Comparison of ENCODE assay signal across 12 cellular contexts in genomic region chr17:81480140-81480917, GRCh38. TPM values are rescaled to one million over a fixed set of nuclear protein-coding genes. Genes with fewer than 3 reads are reported as not detected.
DNase-seq lines count a peak whose midpoint lies in the region; ATAC-seq and TF ChIP-seq lines count a peak whose summit lies in the region.
"Had no signal": no experiment of that assay in that cellular context is flagged by ENCODE, and none has a peak within 500 bp of the region (broad histone marks: within the 10 kb centered on the region; RNA-seq: fewer than 3 reads in every experiment).

No MANE protein-coding gene starts in this region.

- H3K27ac ChIP-seq in Panc1 (ENCODE audit: low read length) (peak overlapping the region; percentile 31; the same call in 1 of the 2 replicates), psoas muscle (peak overlapping the region; percentile 12)
- H3K27ac ChIP-seq: transverse colon had no signal

- POLR2A ChIA-PET in Panc1 (lab: Charles Lee), result interaction anchor here (0.5 kb wide), 1 partner anchor 9 kb away, joined by 8 read pairs; no protein-coding TSS in a partner anchor

- in situ Hi-C loops in Panc1 (cut with HindIII; ENCODE audit: low pct_unique_long_range_greater_than_20kb, low sequenced_read_pairs), result no loop called here

- H3K9me3 ChIP-seq in Panc1 (ENCODE audit: control insufficient read depth, insufficient read depth, low read depth, low read length) (no peaks in the 10 kb centered on the region), psoas muscle (no peaks in the 10 kb centered on the region)
- H3K9me3 ChIP-seq: transverse colon had no signal

- CTCF ChIA-PET in Panc1 (lab: Charles Lee), result interaction anchor here (0.6 kb wide), 1 partner anchor 34 kb away, joined by 3 read pairs; no protein-coding TSS in a partner anchor

- TF ChIP-seq CTCF in Panc1 (IDR thresholded peaks at IDR 0.05) (no peak), fibroblast of mammary gland (conservative IDR thresholded peaks at IDR 0.05; ENCODE audit: control insufficient read depth, insufficient read depth, low read depth, low read length) (peak; percentile 11), psoas muscle (IDR thresholded peaks at IDR 0.05) (no peak)

- ATAC-seq in Panc1 (no peak), psoas muscle (peak in 3 of 4 donors; percentile 20 to 43 (median 28))

- H3K4me3 ChIP-seq in Panc1 (ENCODE audit: low read depth in 2 of 2, low read length in 2 of 2) (no peak overlapping the region), fibroblast of mammary gland (ENCODE audit: control insufficient read depth, low read depth, low read length) (no peak overlapping the region), psoas muscle (no peak overlapping the region)

- H3K4me1 ChIP-seq in Panc1 (ENCODE audit: control insufficient read depth, insufficient read depth, low read length) (peaks cover 35% of the 10 kb centered on the region), psoas muscle (peaks cover 27% of the 10 kb centered on the region)

- H3K36me3 ChIP-seq in Panc1 (ENCODE audit: control insufficient read depth, insufficient read depth, low read length), result no peaks in the 10 kb centered on the region
- H3K36me3 ChIP-seq in psoas muscle (ENCODE audit: insufficient read depth in 1 of 2, low read depth in 1 of 2), result no peaks in the 10 kb centered on the region
- H3K36me3 ChIP-seq: transverse colon had no signal

- DNase-seq in EL, result peak; percentile 78
- DNase-seq in Panc1 (ENCODE audit: low read depth, low spot score), result no peak
- DNase-seq in fibroblast of mammary gland (ENCODE audit: low read depth), result peak; percentile 86
- DNase-seq in psoas muscle, result peak; percentile 75 to 82
- no peak for DNase-seq in NCI-H2081 treated with DMSO at 0.1 percent for 48 hours (lab: John Stamatoyannopoulos, UW)
- no peak for DNase-seq in GM19240 (ENCODE audit: insufficient read length, low spot score)
- DNase-seq in activated T-cell treated with anti-CD3 and anti-CD28 coated beads, Interleukin-2, amount 50 U/mL, for 48 hours, result no peak
- DNase-seq in COLO829 (ENCODE audit: low spot score), result no peak
- DNase-seq: activated CD8-positive, alpha-beta T cell treated with anti-CD3 and anti-CD28 coated beads, Interleukin-2, amount 10 ng/mL, durations not matched to agents 7 days and 5 days; H7; transverse colon had no signal

- WGBS in psoas muscle, 3 donors, result 30 to 60% (median 36%) methylated on average over 18 of the region's 18 CpGs

- H3K27me3 ChIP-seq in Panc1 (ENCODE audit: control insufficient read depth, insufficient read depth, low read length) (no peaks in the 10 kb centered on the region), psoas muscle (ENCODE audit: insufficient read depth in 3 of 3, low read length in 2 of 3) (no peaks in the 10 kb centered on the region)

- intact Hi-C loops in Panc1 (cut with micrococcal nuclease; ENCODE audit: unreplicated experiment) (loop anchor here (10.0 kb wide), 1 partner anchor 226 kb away; no protein-coding TSS in a partner anchor), psoas muscle (cut with DNase I) (loop anchor here in 1 of 2 donors (5.0 kb wide), 3 partner anchors 78 to 223 kb away; no protein-coding TSS in a partner anchor)

- no TSS peak for BruUV-seq in Panc1 (replicated peaks; lab: Mats Ljungman, UMichigan)

RNA-seq across cellular contexts. Expression of gene ACTG1, which starts 32.3 kb away (rescaled TPM):
- total RNA-seq in Panc1 (2021; ENCODE audit: unreplicated experiment) (4,502 TPM), psoas muscle (100 to 1,000 TPM; 341 to 567 (median 431) TPM)
- polyA plus RNA-seq in Panc1 (2012; ENCODE audit: insufficient read length), result 6,760 TPM
- 100 to 1,000 TPM; 150 to 620 (median 219) TPM for polyA plus RNA-seq in psoas muscle

RNA-seq across cellular contexts. Expression of gene FSCN2, which starts 47.8 kb away (rescaled TPM):
- 1.2 TPM for total RNA-seq in Panc1 (2021; ENCODE audit: unreplicated experiment)
- polyA plus RNA-seq in Panc1 (2012; ENCODE audit: insufficient read length), result 9.6 TPM
- total RNA-seq in psoas muscle, result under 1 TPM in 3 of 4 donors, not detected in 1; 0.13 to 0.71 (median 0.38) TPM
- under 1 TPM; 0.08 to 0.09 (median 0.08) TPM for polyA plus RNA-seq in psoas muscle
- total RNA-seq: H7 had no signal
- polyA plus RNA-seq: liver had no signal

Comparison
In these comparisons a context has a peak if more than half of its experiments do, and no peak if none do; other contexts are left out.
1. DNase-seq: peak in EL (single experiment), fibroblast of mammary gland (single experiment) and psoas muscle (2 of 2); none in Panc1 (single experiment), NCI-H2081 treated with DMSO at 0.1 percent for 48 hours (single experiment), GM19240 (single experiment), activated T-cell treated with anti-CD3 and anti-CD28 coated beads, Interleukin-2, amount 50 U/mL, for 48 hours (0 of 2) and COLO829 (single experiment).